1 cellular context compared by ENCODE assay signal in the genomic region with DNA sequence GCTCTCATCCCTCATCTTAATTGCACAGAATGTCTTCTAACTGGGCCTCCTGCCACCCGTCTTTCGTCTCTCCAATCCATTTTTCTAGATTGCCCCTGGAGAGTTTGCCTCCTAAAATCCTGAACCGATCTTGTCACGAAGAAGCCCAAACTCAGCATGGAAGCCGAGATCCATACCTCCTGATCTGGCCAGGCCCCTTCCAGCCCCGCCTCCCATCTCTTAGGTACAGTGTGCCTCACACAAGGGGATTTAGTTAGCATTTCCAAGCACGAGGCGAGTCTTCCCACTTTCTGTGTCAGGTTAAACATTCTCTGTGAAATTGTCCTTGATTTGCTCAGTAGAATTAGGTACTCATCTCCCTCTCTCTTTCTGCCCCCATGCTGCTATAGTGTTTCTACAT.
TF ChIP-seq lines count a peak whose summit lies in the region.

No MANE protein-coding gene starts in this region.

TF ChIP-seq in GM23338, 12 proteins besides CTCF, POLR2A, EP300 and RAD21 (continued from another document):
- TF ChIP-seq, protein P1, sequence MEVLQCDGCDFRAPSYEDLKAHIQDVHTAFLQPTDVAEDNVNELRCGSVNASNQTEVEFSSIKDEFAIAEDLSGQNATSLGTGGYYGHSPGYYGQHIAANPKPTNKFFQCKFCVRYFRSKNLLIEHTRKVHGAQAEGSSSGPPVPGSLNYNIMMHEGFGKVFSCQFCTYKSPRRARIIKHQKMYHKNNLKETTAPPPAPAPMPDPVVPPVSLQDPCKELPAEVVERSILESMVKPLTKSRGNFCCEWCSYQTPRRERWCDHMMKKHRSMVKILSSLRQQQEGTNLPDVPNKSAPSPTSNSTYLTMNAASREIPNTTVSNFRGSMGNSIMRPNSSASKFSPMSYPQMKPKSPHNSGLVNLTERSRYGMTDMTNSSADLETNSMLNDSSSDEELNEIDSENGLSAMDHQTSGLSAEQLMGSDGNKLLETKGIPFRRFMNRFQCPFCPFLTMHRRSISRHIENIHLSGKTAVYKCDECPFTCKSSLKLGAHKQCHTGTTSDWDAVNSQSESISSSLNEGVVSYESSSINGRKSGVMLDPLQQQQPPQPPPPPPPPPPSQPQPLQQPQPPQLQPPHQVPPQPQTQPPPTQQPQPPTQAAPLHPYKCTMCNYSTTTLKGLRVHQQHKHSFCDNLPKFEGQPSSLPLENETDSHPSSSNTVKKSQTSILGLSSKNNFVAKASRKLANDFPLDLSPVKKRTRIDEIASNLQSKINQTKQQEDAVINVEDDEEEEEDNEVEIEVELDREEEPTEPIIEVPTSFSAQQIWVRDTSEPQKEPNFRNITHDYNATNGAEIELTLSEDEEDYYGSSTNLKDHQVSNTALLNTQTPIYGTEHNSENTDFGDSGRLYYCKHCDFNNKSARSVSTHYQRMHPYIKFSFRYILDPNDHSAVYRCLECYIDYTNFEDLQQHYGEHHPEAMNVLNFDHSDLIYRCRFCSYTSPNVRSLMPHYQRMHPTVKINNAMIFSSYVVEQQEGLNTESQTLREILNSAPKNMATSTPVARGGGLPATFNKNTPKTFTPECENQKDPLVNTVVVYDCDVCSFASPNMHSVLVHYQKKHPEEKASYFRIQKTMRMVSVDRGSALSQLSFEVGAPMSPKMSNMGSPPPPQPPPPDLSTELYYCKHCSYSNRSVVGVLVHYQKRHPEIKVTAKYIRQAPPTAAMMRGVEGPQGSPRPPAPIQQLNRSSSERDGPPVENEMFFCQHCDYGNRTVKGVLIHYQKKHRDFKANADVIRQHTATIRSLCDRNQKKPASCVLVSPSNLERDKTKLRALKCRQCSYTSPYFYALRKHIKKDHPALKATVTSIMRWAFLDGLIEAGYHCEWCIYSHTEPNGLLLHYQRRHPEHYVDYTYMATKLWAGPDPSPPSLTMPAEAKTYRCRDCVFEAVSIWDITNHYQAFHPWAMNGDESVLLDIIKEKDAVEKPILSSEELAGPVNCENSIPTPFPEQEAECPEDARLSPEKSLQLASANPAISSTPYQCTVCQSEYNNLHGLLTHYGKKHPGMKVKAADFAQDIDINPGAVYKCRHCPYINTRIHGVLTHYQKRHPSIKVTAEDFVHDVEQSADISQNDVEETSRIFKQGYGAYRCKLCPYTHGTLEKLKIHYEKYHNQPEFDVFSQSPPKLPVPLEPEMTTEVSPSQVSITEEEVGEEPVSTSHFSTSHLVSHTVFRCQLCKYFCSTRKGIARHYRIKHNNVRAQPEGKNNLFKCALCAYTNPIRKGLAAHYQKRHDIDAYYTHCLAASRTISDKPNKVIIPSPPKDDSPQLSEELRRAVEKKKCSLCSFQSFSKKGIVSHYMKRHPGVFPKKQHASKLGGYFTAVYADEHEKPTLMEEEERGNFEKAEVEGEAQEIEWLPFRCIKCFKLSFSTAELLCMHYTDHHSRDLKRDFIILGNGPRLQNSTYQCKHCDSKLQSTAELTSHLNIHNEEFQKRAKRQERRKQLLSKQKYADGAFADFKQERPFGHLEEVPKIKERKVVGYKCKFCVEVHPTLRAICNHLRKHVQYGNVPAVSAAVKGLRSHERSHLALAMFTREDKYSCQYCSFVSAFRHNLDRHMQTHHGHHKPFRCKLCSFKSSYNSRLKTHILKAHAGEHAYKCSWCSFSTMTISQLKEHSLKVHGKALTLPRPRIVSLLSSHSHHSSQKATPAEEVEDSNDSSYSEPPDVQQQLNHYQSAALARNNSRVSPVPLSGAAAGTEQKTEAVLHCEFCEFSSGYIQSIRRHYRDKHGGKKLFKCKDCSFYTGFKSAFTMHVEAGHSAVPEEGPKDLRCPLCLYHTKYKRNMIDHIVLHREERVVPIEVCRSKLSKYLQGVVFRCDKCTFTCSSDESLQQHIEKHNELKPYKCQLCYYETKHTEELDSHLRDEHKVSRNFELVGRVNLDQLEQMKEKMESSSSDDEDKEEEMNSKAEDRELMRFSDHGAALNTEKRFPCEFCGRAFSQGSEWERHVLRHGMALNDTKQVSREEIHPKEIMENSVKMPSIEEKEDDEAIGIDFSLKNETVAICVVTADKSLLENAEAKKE (CRISPR knock-in tag; IDR thresholded peaks at IDR 0.05): no peak
- TF ChIP-seq STAT1 (IDR thresholded peaks at IDR 0.05; ENCODE audit: unreplicated experiment) (no peak), ZNF114 (CRISPR knock-in tag; IDR thresholded peaks at IDR 0.05) (no peak)
